ENCODE assay signal across 1 cellular context in the genomic region with DNA sequence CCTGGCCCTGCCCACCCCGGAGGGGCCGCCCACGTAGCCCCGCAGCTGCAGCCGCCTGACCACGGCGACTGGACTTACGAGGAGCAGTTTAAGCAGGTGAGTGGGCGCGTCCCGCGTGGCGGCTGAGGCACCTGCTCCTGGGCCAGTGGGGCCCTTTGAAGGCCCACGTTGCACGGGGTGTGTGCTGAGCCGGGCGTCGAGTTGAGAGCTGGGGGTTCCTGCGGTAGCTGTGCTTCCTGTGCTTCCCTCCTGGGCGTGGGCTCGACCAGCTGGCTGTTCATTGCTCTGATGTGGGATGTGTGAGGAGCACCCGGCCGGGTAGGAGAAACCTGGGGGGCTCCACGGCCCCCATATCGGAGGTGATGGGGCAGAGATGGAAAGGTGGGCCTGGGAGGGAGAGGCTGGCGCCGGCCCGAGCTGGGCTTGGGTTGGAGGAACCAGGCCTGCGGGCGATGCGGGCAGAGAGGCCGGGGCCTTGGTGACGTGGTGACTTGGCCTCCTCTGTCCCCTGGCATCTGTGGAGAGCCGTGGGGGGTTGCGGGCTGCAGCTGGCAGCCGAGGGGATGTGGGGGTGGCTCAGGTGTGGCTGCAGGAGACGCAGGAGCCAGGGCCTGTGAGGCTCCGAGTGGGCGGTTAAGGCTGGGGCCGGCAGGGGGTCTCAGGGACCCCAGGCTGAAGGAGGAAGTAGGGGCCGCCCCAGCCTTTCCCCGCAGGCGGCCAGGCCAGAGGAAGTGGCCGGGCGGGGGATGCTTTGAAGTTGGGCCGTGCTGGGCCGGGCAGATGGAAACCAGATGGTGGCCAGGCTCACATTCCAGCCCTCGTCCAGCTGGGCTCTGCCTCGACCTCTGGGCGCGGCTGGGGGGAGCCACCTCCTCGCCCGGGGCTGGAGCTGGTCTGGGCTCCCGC.
A peak's percentile ranks its signal among the peaks of the same experiment; 100 is the strongest.
TF ChIP-seq lines count a peak whose summit lies in the region.

No MANE protein-coding gene starts in this region.

TF ChIP-seq in GM12878, 131 proteins besides CTCF, POLR2A, EP300 and RAD21 (continues in another document):
- peak; percentile 26; the same call in 1 of the 3 replicates for TF ChIP-seq POU2F2 (IDR thresholded peaks at IDR 0.05; ENCODE audit: borderline replicate concordance, low read depth, low read length)
- no peak for TF ChIP-seq SMAD1 (IDR thresholded peaks at IDR 0.05; ENCODE audit: low read depth, partially characterized antibody)
- TF ChIP-seq MYC (IDR thresholded peaks at IDR 0.05; ENCODE audit: insufficient read depth, insufficient read length, insufficient replicate concordance, low read length, severe bottlenecking): no peak
- TF ChIP-seq RFX5 (IDR thresholded peaks at IDR 0.05; ENCODE audit: low read depth, low read length): no peak
- TF ChIP-seq HCFC1 (IDR thresholded peaks at IDR 0.05; ENCODE audit: low read length): no peak
- TF ChIP-seq, protein P1, sequence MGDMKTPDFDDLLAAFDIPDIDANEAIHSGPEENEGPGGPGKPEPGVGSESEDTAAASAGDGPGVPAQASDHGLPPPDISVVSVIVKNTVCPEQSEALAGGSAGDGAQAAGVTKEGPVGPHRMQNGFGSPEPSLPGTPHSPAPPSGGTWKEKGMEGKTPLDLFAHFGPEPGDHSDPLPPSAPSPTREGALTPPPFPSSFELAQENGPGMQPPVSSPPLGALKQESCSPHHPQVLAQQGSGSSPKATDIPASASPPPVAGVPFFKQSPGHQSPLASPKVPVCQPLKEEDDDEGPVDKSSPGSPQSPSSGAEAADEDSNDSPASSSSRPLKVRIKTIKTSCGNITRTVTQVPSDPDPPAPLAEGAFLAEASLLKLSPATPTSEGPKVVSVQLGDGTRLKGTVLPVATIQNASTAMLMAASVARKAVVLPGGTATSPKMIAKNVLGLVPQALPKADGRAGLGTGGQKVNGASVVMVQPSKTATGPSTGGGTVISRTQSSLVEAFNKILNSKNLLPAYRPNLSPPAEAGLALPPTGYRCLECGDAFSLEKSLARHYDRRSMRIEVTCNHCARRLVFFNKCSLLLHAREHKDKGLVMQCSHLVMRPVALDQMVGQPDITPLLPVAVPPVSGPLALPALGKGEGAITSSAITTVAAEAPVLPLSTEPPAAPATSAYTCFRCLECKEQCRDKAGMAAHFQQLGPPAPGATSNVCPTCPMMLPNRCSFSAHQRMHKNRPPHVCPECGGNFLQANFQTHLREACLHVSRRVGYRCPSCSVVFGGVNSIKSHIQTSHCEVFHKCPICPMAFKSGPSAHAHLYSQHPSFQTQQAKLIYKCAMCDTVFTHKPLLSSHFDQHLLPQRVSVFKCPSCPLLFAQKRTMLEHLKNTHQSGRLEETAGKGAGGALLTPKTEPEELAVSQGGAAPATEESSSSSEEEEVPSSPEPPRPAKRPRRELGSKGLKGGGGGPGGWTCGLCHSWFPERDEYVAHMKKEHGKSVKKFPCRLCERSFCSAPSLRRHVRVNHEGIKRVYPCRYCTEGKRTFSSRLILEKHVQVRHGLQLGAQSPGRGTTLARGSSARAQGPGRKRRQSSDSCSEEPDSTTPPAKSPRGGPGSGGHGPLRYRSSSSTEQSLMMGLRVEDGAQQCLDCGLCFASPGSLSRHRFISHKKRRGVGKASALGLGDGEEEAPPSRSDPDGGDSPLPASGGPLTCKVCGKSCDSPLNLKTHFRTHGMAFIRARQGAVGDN (IDR thresholded peaks at IDR 0.05): peak; percentile 49
- peak; percentile 59 to 74; a peak in 3 of 4 replicates for TF ChIP-seq BHLHE40 (IDR thresholded peaks at IDR 0.05; ENCODE audit: borderline replicate concordance in 1 of 2, low read depth in 2 of 2, low read length in 1 of 2)
- no peak for TF ChIP-seq LARP7 (IDR thresholded peaks at IDR 0.05)
- TF ChIP-seq GATAD2B (conservative IDR thresholded peaks at IDR 0.05; ENCODE audit: low read depth): peak; percentile 61
- TF ChIP-seq CREB1 (IDR thresholded peaks at IDR 0.05; ENCODE audit: low read depth): 0 out of 2 replicates have a peak, but pooled peaks have one; percentile 30
- no peak for TF ChIP-seq CHD1 (IDR thresholded peaks at IDR 0.05; ENCODE audit: low read depth, low read length)
- TF ChIP-seq HDGF (IDR thresholded peaks at IDR 0.05): peak; percentile 76; the same call in 1 of the 2 replicates
- peak in 1 of 2 experiments; percentile 50; a peak in 1 of 3 replicates for TF ChIP-seq EGR1 (IDR thresholded peaks at IDR 0.05; ENCODE audit: borderline replicate concordance in 1 of 2, low read depth in 2 of 2, low read length in 2 of 2)
- TF ChIP-seq DPF2 (IDR thresholded peaks at IDR 0.05): peak; percentile 85
- TF ChIP-seq, protein P2, sequence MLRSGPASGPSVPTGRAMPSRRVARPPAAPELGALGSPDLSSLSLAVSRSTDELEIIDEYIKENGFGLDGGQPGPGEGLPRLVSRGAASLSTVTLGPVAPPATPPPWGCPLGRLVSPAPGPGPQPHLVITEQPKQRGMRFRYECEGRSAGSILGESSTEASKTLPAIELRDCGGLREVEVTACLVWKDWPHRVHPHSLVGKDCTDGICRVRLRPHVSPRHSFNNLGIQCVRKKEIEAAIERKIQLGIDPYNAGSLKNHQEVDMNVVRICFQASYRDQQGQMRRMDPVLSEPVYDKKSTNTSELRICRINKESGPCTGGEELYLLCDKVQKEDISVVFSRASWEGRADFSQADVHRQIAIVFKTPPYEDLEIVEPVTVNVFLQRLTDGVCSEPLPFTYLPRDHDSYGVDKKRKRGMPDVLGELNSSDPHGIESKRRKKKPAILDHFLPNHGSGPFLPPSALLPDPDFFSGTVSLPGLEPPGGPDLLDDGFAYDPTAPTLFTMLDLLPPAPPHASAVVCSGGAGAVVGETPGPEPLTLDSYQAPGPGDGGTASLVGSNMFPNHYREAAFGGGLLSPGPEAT (IDR thresholded peaks at IDR 0.05; ENCODE audit: low read depth): peak; percentile 54; the same call in 1 of the 2 replicates
- peak; percentile 62; the same call in 1 of the 2 replicates for TF ChIP-seq POLR2AphosphoS5 (IDR thresholded peaks at IDR 0.05; ENCODE audit: low read length)
- TF ChIP-seq TCF12 (IDR thresholded peaks at IDR 0.05; ENCODE audit: low read depth, low read length): peak; percentile 85
- TF ChIP-seq NBN (IDR thresholded peaks at IDR 0.05): 0 out of 2 replicates have a peak, but pooled peaks have one; percentile 33
- peak; percentile 33; the same call in 1 of the 2 replicates for TF ChIP-seq MXI1 (IDR thresholded peaks at IDR 0.05; ENCODE audit: low read depth, low read length)
- TF ChIP-seq IKZF1 (conservative IDR thresholded peaks at IDR 0.05): peak; percentile 82
- TF ChIP-seq NR2F1 (conservative IDR thresholded peaks at IDR 0.05): peak; percentile 68
- TF ChIP-seq, protein P3, sequence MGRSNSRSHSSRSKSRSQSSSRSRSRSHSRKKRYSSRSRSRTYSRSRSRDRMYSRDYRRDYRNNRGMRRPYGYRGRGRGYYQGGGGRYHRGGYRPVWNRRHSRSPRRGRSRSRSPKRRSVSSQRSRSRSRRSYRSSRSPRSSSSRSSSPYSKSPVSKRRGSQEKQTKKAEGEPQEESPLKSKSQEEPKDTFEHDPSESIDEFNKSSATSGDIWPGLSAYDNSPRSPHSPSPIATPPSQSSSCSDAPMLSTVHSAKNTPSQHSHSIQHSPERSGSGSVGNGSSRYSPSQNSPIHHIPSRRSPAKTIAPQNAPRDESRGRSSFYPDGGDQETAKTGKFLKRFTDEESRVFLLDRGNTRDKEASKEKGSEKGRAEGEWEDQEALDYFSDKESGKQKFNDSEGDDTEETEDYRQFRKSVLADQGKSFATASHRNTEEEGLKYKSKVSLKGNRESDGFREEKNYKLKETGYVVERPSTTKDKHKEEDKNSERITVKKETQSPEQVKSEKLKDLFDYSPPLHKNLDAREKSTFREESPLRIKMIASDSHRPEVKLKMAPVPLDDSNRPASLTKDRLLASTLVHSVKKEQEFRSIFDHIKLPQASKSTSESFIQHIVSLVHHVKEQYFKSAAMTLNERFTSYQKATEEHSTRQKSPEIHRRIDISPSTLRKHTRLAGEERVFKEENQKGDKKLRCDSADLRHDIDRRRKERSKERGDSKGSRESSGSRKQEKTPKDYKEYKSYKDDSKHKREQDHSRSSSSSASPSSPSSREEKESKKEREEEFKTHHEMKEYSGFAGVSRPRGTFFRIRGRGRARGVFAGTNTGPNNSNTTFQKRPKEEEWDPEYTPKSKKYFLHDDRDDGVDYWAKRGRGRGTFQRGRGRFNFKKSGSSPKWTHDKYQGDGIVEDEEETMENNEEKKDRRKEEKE (IDR thresholded peaks at IDR 0.05): no peak
- TF ChIP-seq SUPT20H (IDR thresholded peaks at IDR 0.05; ENCODE audit: borderline replicate concordance, control insufficient read depth, low read depth, low read length): no peak
- TF ChIP-seq, protein P4, sequence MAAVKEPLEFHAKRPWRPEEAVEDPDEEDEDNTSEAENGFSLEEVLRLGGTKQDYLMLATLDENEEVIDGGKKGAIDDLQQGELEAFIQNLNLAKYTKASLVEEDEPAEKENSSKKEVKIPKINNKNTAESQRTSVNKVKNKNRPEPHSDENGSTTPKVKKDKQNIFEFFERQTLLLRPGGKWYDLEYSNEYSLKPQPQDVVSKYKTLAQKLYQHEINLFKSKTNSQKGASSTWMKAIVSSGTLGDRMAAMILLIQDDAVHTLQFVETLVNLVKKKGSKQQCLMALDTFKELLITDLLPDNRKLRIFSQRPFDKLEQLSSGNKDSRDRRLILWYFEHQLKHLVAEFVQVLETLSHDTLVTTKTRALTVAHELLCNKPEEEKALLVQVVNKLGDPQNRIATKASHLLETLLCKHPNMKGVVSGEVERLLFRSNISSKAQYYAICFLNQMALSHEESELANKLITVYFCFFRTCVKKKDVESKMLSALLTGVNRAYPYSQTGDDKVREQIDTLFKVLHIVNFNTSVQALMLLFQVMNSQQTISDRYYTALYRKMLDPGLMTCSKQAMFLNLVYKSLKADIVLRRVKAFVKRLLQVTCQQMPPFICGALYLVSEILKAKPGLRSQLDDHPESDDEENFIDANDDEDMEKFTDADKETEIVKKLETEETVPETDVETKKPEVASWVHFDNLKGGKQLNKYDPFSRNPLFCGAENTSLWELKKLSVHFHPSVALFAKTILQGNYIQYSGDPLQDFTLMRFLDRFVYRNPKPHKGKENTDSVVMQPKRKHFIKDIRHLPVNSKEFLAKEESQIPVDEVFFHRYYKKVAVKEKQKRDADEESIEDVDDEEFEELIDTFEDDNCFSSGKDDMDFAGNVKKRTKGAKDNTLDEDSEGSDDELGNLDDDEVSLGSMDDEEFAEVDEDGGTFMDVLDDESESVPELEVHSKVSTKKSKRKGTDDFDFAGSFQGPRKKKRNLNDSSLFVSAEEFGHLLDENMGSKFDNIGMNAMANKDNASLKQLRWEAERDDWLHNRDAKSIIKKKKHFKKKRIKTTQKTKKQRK (IDR thresholded peaks at IDR 0.05; ENCODE audit: low read depth, low read length): no peak
- 0 out of 2 replicates have a peak, but pooled peaks have one; percentile 23 for TF ChIP-seq BMI1 (IDR thresholded peaks at IDR 0.05; ENCODE audit: borderline replicate concordance)
- peak; percentile 37; the same call in 1 of the 2 replicates for TF ChIP-seq CBFB (IDR thresholded peaks at IDR 0.05; ENCODE audit: low read depth)
- TF ChIP-seq, protein P5, sequence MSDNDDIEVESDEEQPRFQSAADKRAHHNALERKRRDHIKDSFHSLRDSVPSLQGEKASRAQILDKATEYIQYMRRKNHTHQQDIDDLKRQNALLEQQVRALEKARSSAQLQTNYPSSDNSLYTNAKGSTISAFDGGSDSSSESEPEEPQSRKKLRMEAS (IDR thresholded peaks at IDR 0.05; ENCODE audit: low read depth, low read length): 0 out of 2 replicates have a peak, but pooled peaks have one; percentile 27
- TF ChIP-seq, protein P6, sequence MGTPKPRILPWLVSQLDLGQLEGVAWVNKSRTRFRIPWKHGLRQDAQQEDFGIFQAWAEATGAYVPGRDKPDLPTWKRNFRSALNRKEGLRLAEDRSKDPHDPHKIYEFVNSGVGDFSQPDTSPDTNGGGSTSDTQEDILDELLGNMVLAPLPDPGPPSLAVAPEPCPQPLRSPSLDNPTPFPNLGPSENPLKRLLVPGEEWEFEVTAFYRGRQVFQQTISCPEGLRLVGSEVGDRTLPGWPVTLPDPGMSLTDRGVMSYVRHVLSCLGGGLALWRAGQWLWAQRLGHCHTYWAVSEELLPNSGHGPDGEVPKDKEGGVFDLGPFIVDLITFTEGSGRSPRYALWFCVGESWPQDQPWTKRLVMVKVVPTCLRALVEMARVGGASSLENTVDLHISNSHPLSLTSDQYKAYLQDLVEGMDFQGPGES (IDR thresholded peaks at IDR 0.05): no peak
- TF ChIP-seq ETV6 (conservative IDR thresholded peaks at IDR 0.05 in 1 of 2, IDR thresholded peaks at IDR 0.05 in 1 of 2; ENCODE audit: borderline replicate concordance in 1 of 2, low read depth in 1 of 2): 0 out of 4 replicates have a peak, but pooled peaks of 1 of the 2 experiments have one; percentile 26
- TF ChIP-seq CREM (IDR thresholded peaks at IDR 0.05; ENCODE audit: low read depth): 0 out of 2 replicates have a peak, but pooled peaks have one; percentile 11
- 0 out of 2 replicates have a peak, but pooled peaks have one; percentile 25 for TF ChIP-seq CHD2 (IDR thresholded peaks at IDR 0.05; ENCODE audit: borderline replicate concordance, low read depth, low read length)
- no peak for TF ChIP-seq ZNF207 (IDR thresholded peaks at IDR 0.05; ENCODE audit: borderline replicate concordance)
- TF ChIP-seq MTA2 (IDR thresholded peaks at IDR 0.05; ENCODE audit: low read depth): peak; percentile 51; the same call in 1 of the 2 replicates
- TF ChIP-seq IKZF2 (IDR thresholded peaks at IDR 0.05): peak; percentile 52 to 53
- peak; percentile 43; the same call in 1 of the 2 replicates for TF ChIP-seq SPI1 (IDR thresholded peaks at IDR 0.05; ENCODE audit: borderline replicate concordance, insufficient read depth, low read depth, low read length)
- no peak for TF ChIP-seq RCOR1 (conservative IDR thresholded peaks at IDR 0.05; ENCODE audit: low read depth, low read length)
- peak; percentile 60 for TF ChIP-seq RUNX3 (IDR thresholded peaks at IDR 0.05; ENCODE audit: low read length)
- TF ChIP-seq MEF2B (IDR thresholded peaks at IDR 0.05; ENCODE audit: partially characterized antibody, poor library complexity, severe bottlenecking): peak; percentile 54
- peak; percentile 82 for TF ChIP-seq BACH1 (IDR thresholded peaks at IDR 0.05; ENCODE audit: borderline replicate concordance)
- TF ChIP-seq EED (IDR thresholded peaks at IDR 0.05; ENCODE audit: low read depth): 0 out of 2 replicates have a peak, but pooled peaks have one; percentile 13
- TF ChIP-seq, protein P7, sequence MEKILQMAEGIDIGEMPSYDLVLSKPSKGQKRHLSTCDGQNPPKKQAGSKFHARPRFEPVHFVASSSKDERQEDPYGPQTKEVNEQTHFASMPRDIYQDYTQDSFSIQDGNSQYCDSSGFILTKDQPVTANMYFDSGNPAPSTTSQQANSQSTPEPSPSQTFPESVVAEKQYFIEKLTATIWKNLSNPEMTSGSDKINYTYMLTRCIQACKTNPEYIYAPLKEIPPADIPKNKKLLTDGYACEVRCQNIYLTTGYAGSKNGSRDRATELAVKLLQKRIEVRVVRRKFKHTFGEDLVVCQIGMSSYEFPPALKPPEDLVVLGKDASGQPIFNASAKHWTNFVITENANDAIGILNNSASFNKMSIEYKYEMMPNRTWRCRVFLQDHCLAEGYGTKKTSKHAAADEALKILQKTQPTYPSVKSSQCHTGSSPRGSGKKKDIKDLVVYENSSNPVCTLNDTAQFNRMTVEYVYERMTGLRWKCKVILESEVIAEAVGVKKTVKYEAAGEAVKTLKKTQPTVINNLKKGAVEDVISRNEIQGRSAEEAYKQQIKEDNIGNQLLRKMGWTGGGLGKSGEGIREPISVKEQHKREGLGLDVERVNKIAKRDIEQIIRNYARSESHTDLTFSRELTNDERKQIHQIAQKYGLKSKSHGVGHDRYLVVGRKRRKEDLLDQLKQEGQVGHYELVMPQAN (conservative IDR thresholded peaks at IDR 0.05): peak; percentile 19; the same call in 1 of the 2 replicates
